26 cellular contexts compared by ENCODE assay signal in genomic region chr7:26506196-26506595, GRCh38.
"Had no signal": no experiment of that assay in that cellular context is flagged by ENCODE, and none has a peak within 500 bp of the region (broad histone marks: within the 10 kb centered on the region; RNA-seq: fewer than 3 reads in every experiment).

No MANE protein-coding gene starts in this region.

- H3K36me3 ChIP-seq: colonic mucosa, esophagus squamous epithelium, gastrocnemius medialis, heart right ventricle, left lung, lower lobe of right lung had no signal

- FAIRE-seq: endometrium, islet of Langerhans, keratinocyte had no signal

- H3K9me3 ChIP-seq: colonic mucosa, esophagus squamous epithelium, gastrocnemius medialis, left lung, lower lobe of right lung, mucosa of descending colon had no signal

- H3K27ac ChIP-seq: colonic mucosa, epithelial cell of prostate, esophagus squamous epithelium, gastrocnemius medialis, heart right ventricle, left lung, lower lobe of right lung had no signal

- DNase-seq: colonic mucosa; cortex of kidney; effector CD8-positive, alpha-beta T cell; effector memory CD8-positive, alpha-beta T cell; endodermal cell; erythroblast; esophagus squamous epithelium; foreskin fibroblast; foreskin melanocyte; gastrocnemius medialis; glutamatergic neuron; head of caudate nucleus; heart right ventricle; hippocampal formation; left cardiac atrium; left lung; left ventricle myocardium superior; lower lobe of right lung; mesenchymal stem cell; mucosa of descending colon; naive B cell had no signal

- H3K4me1 ChIP-seq: colonic mucosa, esophagus squamous epithelium, gastrocnemius medialis, heart right ventricle, left lung, lower lobe of right lung had no signal

- ATAC-seq: effector memory CD8-positive, alpha-beta T cell; esophagus mucosa; gastrocnemius medialis; heart right ventricle; left cardiac atrium; left lung; left ventricle myocardium superior; lower lobe of right lung; mucosa of descending colon had no signal

- H3K27me3 ChIP-seq: colonic mucosa, left lung had no signal

- H3K4me3 ChIP-seq: colonic mucosa, esophagus squamous epithelium, gastrocnemius medialis, heart right ventricle, left lung, lower lobe of right lung, mucosa of descending colon had no signal
